9 cellular contexts compared by ENCODE assay signal in genomic region chr10:97096327-97097153, GRCh38.
DNase-seq lines count a peak whose midpoint lies in the region; ATAC-seq and TF ChIP-seq lines count a peak whose summit lies in the region.
"Had no signal": no experiment of that assay in that cellular context is flagged by ENCODE, and none has a peak within 500 bp of the region (broad histone marks: within the 10 kb centered on the region; RNA-seq: fewer than 3 reads in every experiment).

No MANE protein-coding gene starts in this region.

- no peak for TF ChIP-seq CTCF in MM.1S (IDR thresholded peaks at IDR 0.05; ENCODE audit: low read length)

- H3K36me3 Mint-ChIP-seq in activated T-cell treated with anti-CD3 and anti-CD28 coated beads, Interleukin-2, amount 50 U/mL, for 24 hours (ENCODE audit: low read depth) = no peaks in the 10 kb centered on the region
- no peaks in the 10 kb centered on the region for H3K36me3 Mint-ChIP-seq in stimulated activated memory B cell treated with anti-CD40 and anti-IgM and Interleukin-4, amounts not matched to agents 10 μg/mL and 1 μg/mL and 100 μg/mL, for 72 hours

- H3K9ac ChIP-seq in MM.1S (ENCODE audit: low read length) = no peak overlapping the region

- H3K4me1 Mint-ChIP-seq in activated T-cell treated with anti-CD3 and anti-CD28 coated beads, Interleukin-2, amount 50 U/mL, for 24 hours (ENCODE audit: low read depth) = peaks cover 18% of the 10 kb centered on the region
- H3K4me1 Mint-ChIP-seq in stimulated activated memory B cell treated with anti-CD40 and anti-IgM and Interleukin-4, amounts not matched to agents 10 μg/mL and 1 μg/mL and 100 μg/mL, for 72 hours = peaks cover 26% of the 10 kb centered on the region

- H3K27me3 Mint-ChIP-seq in activated T-cell treated with anti-CD3 and anti-CD28 coated beads, Interleukin-2, amount 50 U/mL, for 24 hours = peaks cover 15% of the 10 kb centered on the region
- peaks cover 70% of the 10 kb centered on the region for H3K27me3 Mint-ChIP-seq in stimulated activated memory B cell treated with anti-CD40 and anti-IgM and Interleukin-4, amounts not matched to agents 10 μg/mL and 1 μg/mL and 100 μg/mL, for 72 hours

- H3K4me2 ChIP-seq in MM.1S (ENCODE audit: low read depth, low read length) = no peak overlapping the region

- H2AFZ ChIP-seq in MM.1S (ENCODE audit: low read length) = no peak overlapping the region

- no peaks in the 10 kb centered on the region for H3K9me3 ChIP-seq in MM.1S (replicated peaks; ENCODE audit: insufficient read depth, low read length)

- no peak overlapping the region for H3K4me3 ChIP-seq in MM.1S (ENCODE audit: low read length)

- H3K4me1 ChIP-seq in MM.1S (ENCODE audit: low read length) = no peaks in the 10 kb centered on the region

- DNase-seq in activated T-cell treated with anti-CD3 and anti-CD28 coated beads, Interleukin-2, amount 50 U/mL, for 24 hours = peak; percentile 42
- no peak for DNase-seq in activated T-cell treated with anti-CD3 and anti-CD28 coated beads, Interleukin-2, amount 50 U/mL, for 1 hour
- peak; percentile 38 for DNase-seq in activated CD8-positive, alpha-beta memory T cell treated with anti-CD3 and anti-CD28 coated beads, Interleukin-2, amount 50 U/mL, for 4 hours
- DNase-seq in left ventricle myocardium superior (peak; percentile 89), MM.1S (no peak), T-helper 9 cell (no peak)
- DNase-seq: OCI-M1 had no signal

- peak; percentile 98 for ATAC-seq in left ventricle myocardium superior
- ATAC-seq in stimulated activated memory B cell treated with anti-CD40 and anti-IgM and Interleukin-4, amounts not matched to agents 10 μg/mL and 1 μg/mL and 100 μg/mL, for 72 hours = peak; percentile 40
- no peak for ATAC-seq in GM18909 (IDR thresholded peaks at IDR 0.05; ENCODE audit: poor library complexity, unreplicated experiment)

- H3K9me2 ChIP-seq in MM.1S (replicated peaks; ENCODE audit: insufficient read depth, low read length) = no peaks in the 10 kb centered on the region

- intact Hi-C loops in left ventricle myocardium superior (cut with micrococcal nuclease) = no loop called here

- H3K27ac Mint-ChIP-seq in activated T-cell treated with anti-CD3 and anti-CD28 coated beads, Interleukin-2, amount 50 U/mL, for 24 hours = no peak overlapping the region
- H3K27ac Mint-ChIP-seq in stimulated activated memory B cell treated with anti-CD40 and anti-IgM and Interleukin-4, amounts not matched to agents 10 μg/mL and 1 μg/mL and 100 μg/mL, for 72 hours = no peak overlapping the region

- H3K27ac ChIP-seq in MM.1S (ENCODE audit: low read length) = no peak overlapping the region

- H3K4me3 Mint-ChIP-seq in activated T-cell treated with anti-CD3 and anti-CD28 coated beads, Interleukin-2, amount 50 U/mL, for 24 hours = no peak overlapping the region
- peak overlapping the region; percentile 22 for H3K4me3 Mint-ChIP-seq in stimulated activated memory B cell treated with anti-CD40 and anti-IgM and Interleukin-4, amounts not matched to agents 10 μg/mL and 1 μg/mL and 100 μg/mL, for 72 hours

- H3K9me3 Mint-ChIP-seq in activated T-cell treated with anti-CD3 and anti-CD28 coated beads, Interleukin-2, amount 50 U/mL, for 24 hours = no peaks in the 10 kb centered on the region
- no peaks in the 10 kb centered on the region for H3K9me3 Mint-ChIP-seq in stimulated activated memory B cell treated with anti-CD40 and anti-IgM and Interleukin-4, amounts not matched to agents 10 μg/mL and 1 μg/mL and 100 μg/mL, for 72 hours

- peaks cover 20% of the 10 kb centered on the region for H3K27me3 ChIP-seq in MM.1S (replicated peaks; ENCODE audit: insufficient read depth, low read length)

- H3F3A ChIP-seq in MM.1S (ENCODE audit: insufficient read depth, low read length) = no peaks in the 10 kb centered on the region

- no peaks in the 10 kb centered on the region for H3K79me2 ChIP-seq in MM.1S (ENCODE audit: low read length)

- H3K36me3 ChIP-seq in MM.1S (replicated peaks; ENCODE audit: insufficient read depth, low read length) = no peaks in the 10 kb centered on the region

- no peaks in the 10 kb centered on the region for H4K20me1 ChIP-seq in MM.1S (ENCODE audit: insufficient read depth, low read length)

Comparison
In these comparisons a context has a peak if more than half of its experiments do, and no peak if none do; other contexts are left out.
1. DNase-seq: peak in activated T-cell treated with anti-CD3 and anti-CD28 coated beads, Interleukin-2, amount 50 U/mL, for 24 hours (single experiment), activated CD8-positive, alpha-beta memory T cell treated with anti-CD3 and anti-CD28 coated beads, Interleukin-2, amount 50 U/mL, for 4 hours (single experiment) and left ventricle myocardium superior (single experiment); none in activated T-cell treated with anti-CD3 and anti-CD28 coated beads, Interleukin-2, amount 50 U/mL, for 1 hour (single experiment), MM.1S (single experiment) and T-helper 9 cell (single experiment).